Comparison of ENCODE assay signal across 1 cellular context in genomic region chr1:59446257-59446901, GRCh38.
TF ChIP-seq lines count a peak whose summit lies in the region.

No MANE protein-coding gene starts in this region.

TF ChIP-seq in K562, 482 proteins besides CTCF, POLR2A, EP300 and RAD21 (continued from another document and continues in another):
- no peak for TF ChIP-seq ZNF146 (CRISPR knock-in tag; IDR thresholded peaks at IDR 0.05; ENCODE audit: unreplicated experiment)
- no peak for TF ChIP-seq GTF2B (IDR thresholded peaks at IDR 0.05; ENCODE audit: extremely low read depth, insufficient read length)
- TF ChIP-seq HNRNPK (IDR thresholded peaks at IDR 0.05; ENCODE audit: low read depth, low read length, poor library complexity, severe bottlenecking), result no peak
- TF ChIP-seq HDAC6 (IDR thresholded peaks at IDR 0.05; ENCODE audit: low read depth, low read length), result no peak
- TF ChIP-seq POLR2AphosphoS5 (IDR thresholded peaks at IDR 0.05; ENCODE audit: control insufficient read depth, insufficient read depth, low read depth, low read length), result no peak
- TF ChIP-seq HNRNPL (IDR thresholded peaks at IDR 0.05; ENCODE audit: low read depth, low read length), result no peak
- peak; percentile 17; the same call in 1 of the 2 replicates for TF ChIP-seq NR2C1 (IDR thresholded peaks at IDR 0.05)
- TF ChIP-seq NR2C1 (tag; IDR thresholded peaks at IDR 0.05), result no peak; the same call in 1 of the 2 replicates
- TF ChIP-seq ARID1B (IDR thresholded peaks at IDR 0.05), result peak; percentile 62; the same call in 1 of the 2 replicates
- TF ChIP-seq NR3C1 (CRISPR knock-in tag; IDR thresholded peaks at IDR 0.05), result no peak
- TF ChIP-seq ATF1 (CRISPR knock-in tag; IDR thresholded peaks at IDR 0.05), result no peak
- TF ChIP-seq ATF1 (tag; IDR thresholded peaks at IDR 0.05), result peak; percentile 59; the same call in 1 of the 2 replicates
- TF ChIP-seq YBX1 (IDR thresholded peaks at IDR 0.05), result no peak
- TF ChIP-seq E2F3 (CRISPR knock-in tag; IDR thresholded peaks at IDR 0.05), result no peak
- TF ChIP-seq ATF4 (CRISPR knock-in tag; IDR thresholded peaks at IDR 0.05), result peak; percentile 99
- TF ChIP-seq BCLAF1 (IDR thresholded peaks at IDR 0.05; ENCODE audit: borderline replicate concordance in 1 of 2, control insufficient read depth in 1 of 2, low read depth in 2 of 2, low read length in 1 of 2), result no peak
- TF ChIP-seq RFX7 (CRISPR knock-in tag; IDR thresholded peaks at IDR 0.05), result no peak
- no peak for TF ChIP-seq ZNF696 (CRISPR knock-in tag; conservative IDR thresholded peaks at IDR 0.05)
- no peak for TF ChIP-seq ZNF75A (CRISPR knock-in tag; IDR thresholded peaks at IDR 0.05)
- no peak for TF ChIP-seq COPS2 (conservative IDR thresholded peaks at IDR 0.05)
- TF ChIP-seq C11orf30 (IDR thresholded peaks at IDR 0.05; ENCODE audit: low read depth), result peak; percentile 37; the same call in 1 of the 2 replicates
- TF ChIP-seq CEBPB (tag; IDR thresholded peaks at IDR 0.05), result peak; percentile 85
- TF ChIP-seq TAL1 (IDR thresholded peaks at IDR 0.05), result no peak
- no peak for TF ChIP-seq SNIP1 (IDR thresholded peaks at IDR 0.05; ENCODE audit: low read depth)
- TF ChIP-seq MGA (IDR thresholded peaks at IDR 0.05), result peak; percentile 51
- TF ChIP-seq ZNF197 (CRISPR knock-in tag; IDR thresholded peaks at IDR 0.05; ENCODE audit: low read depth), result no peak
- no peak for TF ChIP-seq ZNF124 (CRISPR knock-in tag; IDR thresholded peaks at IDR 0.05)
- TF ChIP-seq NEUROD1 (IDR thresholded peaks at IDR 0.05; ENCODE audit: borderline replicate concordance, low read depth, low read length, partially characterized antibody), result peak; percentile 42
- TF ChIP-seq ETS1 (conservative IDR thresholded peaks at IDR 0.05; ENCODE audit: control insufficient read depth, low read depth, low read length), result no peak
- no peak for TF ChIP-seq CUX1 (CRISPR knock-in tag; IDR thresholded peaks at IDR 0.05)
- TF ChIP-seq ZBTB43 (CRISPR knock-in tag; IDR thresholded peaks at IDR 0.05), result no peak
- TF ChIP-seq TAF7 (tag; IDR thresholded peaks at IDR 0.05), result peak; percentile 23; the same call in 1 of the 2 replicates
- TF ChIP-seq FOXK1 (CRISPR knock-in tag; IDR thresholded peaks at IDR 0.05; ENCODE audit: borderline replicate concordance), result no peak
- TF ChIP-seq ZFP36 (IDR thresholded peaks at IDR 0.05; ENCODE audit: low read depth, low read length, partially characterized antibody), result no peak
